Comparison of ENCODE assay signal across 23 cellular contexts in the genomic region with DNA sequence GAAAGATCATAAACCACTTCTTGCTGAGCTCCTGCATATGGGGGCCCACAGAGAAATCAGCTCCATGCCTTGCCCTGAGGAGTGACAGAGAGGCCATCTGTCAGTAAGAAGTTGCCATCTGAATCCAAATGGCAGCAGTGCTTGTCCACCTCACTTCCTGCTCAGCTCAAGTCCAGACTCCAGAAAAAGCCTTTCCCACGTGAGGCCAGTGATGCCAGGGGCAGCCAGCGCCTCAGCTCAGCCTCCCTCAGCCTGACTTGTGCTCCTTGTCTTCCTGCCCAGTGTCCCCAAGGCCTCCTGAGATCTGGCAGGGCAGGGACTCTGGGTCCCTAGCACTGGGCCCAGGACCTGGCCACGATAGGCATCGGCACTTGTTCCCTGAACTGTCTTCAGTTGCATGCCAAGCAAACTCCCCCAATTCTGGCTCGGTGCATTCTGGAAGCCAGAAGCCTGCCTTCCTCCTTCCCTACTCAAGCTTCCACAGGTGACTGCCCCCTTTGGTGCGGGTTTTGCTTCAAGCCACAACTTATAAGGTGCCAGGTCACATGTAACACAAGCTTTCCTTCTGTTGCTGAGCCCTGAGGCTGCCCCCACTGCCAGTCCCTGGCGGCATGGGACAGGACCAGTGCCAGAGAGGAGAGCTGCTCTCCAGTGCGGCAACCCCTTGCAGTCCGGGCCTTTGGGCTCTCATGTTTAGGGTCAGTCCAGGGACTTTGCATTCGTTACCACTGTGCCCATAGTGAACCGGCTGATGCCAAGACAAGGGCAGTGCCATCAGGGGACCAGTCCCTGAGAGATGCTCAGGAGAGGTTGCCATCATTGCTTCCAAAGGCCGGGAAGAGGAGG. TPM values are rescaled to one million over a fixed set of nuclear protein-coding genes. Genes with fewer than 3 reads are reported as not detected.
DNase-seq lines count a peak whose midpoint lies in the region; ATAC-seq and TF ChIP-seq lines count a peak whose summit lies in the region.
"Had no signal": no experiment of that assay in that cellular context is flagged by ENCODE, and none has a peak within 500 bp of the region (broad histone marks: within the 10 kb centered on the region; RNA-seq: fewer than 3 reads in every experiment).

No MANE protein-coding gene starts in this region.

- H3K27ac Mint-ChIP-seq in chondrocyte (ENCODE audit: unreplicated experiment) (peak overlapping the region; percentile 57), mesothelial cell of epicardium (peak overlapping the region; percentile 30)

- H2AK5ac ChIP-seq in mesenchymal stem cell (ENCODE audit: low read length, severe bottlenecking) = no peak overlapping the region

- H4K8ac ChIP-seq in mesenchymal stem cell (ENCODE audit: low read length) = no peak overlapping the region

- H3K4me3 Mint-ChIP-seq in chondrocyte (ENCODE audit: unreplicated experiment) = no peak overlapping the region
- no peak overlapping the region for H3K4me3 Mint-ChIP-seq in mesothelial cell of epicardium

- whole genome bisulfite sequencing in thyroid gland, 2 donors = 40 to 74% methylated on average over 2 to 5 of the region's 12 CpGs
- 86% methylated on average over 12 of the region's 12 CpGs for WGBS in mesenchymal stem cell

- H2BK12ac ChIP-seq in mesenchymal stem cell (ENCODE audit: low read length in 2 of 2) = no peak overlapping the region

- TF ChIP-seq CTCF in RWPE1 (conservative IDR thresholded peaks at IDR 0.05; ENCODE audit: low read depth) (no peak), chondrocyte (IDR thresholded peaks at IDR 0.05) (no peak), mesothelial cell of epicardium (IDR thresholded peaks at IDR 0.05; ENCODE audit: unreplicated experiment) (no peak), thyroid gland (IDR thresholded peaks at IDR 0.05) (no peak)

- no peaks in the 10 kb centered on the region for H3K9me3 ChIP-seq in thyroid gland
- no peaks in the 10 kb centered on the region for H3K9me3 ChIP-seq in mesenchymal stem cell (ENCODE audit: control insufficient read depth, low read length)
- H3K9me3 ChIP-seq: BE2C, Peyer's patch, SJSA1 had no signal

- DNase-seq in RWPE1 (ENCODE audit: low spot score) = no peak
- DNase-seq in chondrocyte (ENCODE audit: low spot score) = peak; percentile 66
- no peak for DNase-seq in mesothelial cell of epicardium (ENCODE audit: low spot score in 2 of 2, unreplicated experiment in 2 of 2)
- DNase-seq in thyroid gland = peak; percentile 79 to 81
- DNase-seq in SIG-M5 treated with dmso at 0.1 percent for 504 hours (lab: John Stamatoyannopoulos, UW; ENCODE audit: unreplicated experiment) = no peak
- DNase-seq in mesenchymal stem cell = no peak
- DNase-seq in DMS114 treated with DMSO at 0.1 percent for 48 hours (lab: John Stamatoyannopoulos, UW; ENCODE audit: unreplicated experiment) = no peak
- DNase-seq: BE2C; DND-41; GOT3; IMR-90; NCI-H1105; NCI-H146; NCI-H2029 treated with DMSO at 0.1 percent for 48 hours; NCI-H226; NCI-H510A treated with DMSO at 0.1 percent for 48 hours; NCI-H774; NK-92 treated with Interleukin-12 subunit alpha and Interleukin-12 subunit beta, amount 100 ng/mL, for 24 hours; Peyer's patch had no signal

- H3K79me1 ChIP-seq in mesenchymal stem cell (replicated peaks; ENCODE audit: low read length, poor library complexity, severe bottlenecking) = peaks cover 5% of the 10 kb centered on the region

- H3K4me1 Mint-ChIP-seq in chondrocyte (ENCODE audit: low read depth) (peaks cover 18% of the 10 kb centered on the region), mesothelial cell of epicardium (peaks cover 27% of the 10 kb centered on the region)

- no peak for ATAC-seq in GM21515 (IDR thresholded peaks at IDR 0.05; ENCODE audit: unreplicated experiment)
- ATAC-seq: HCT116 had no signal

- H3K27me3 Mint-ChIP-seq in chondrocyte (ENCODE audit: low read depth) (no peaks in the 10 kb centered on the region), mesothelial cell of epicardium (ENCODE audit: low read depth) (no peaks in the 10 kb centered on the region)

- no peak overlapping the region for H3K23ac ChIP-seq in mesenchymal stem cell (ENCODE audit: low read length in 2 of 2)

- H3K36me3 Mint-ChIP-seq in chondrocyte (ENCODE audit: low read depth) = peaks cover 3% of the 10 kb centered on the region
- H3K36me3 Mint-ChIP-seq in mesothelial cell of epicardium = no peaks in the 10 kb centered on the region

- H3K4me3 ChIP-seq in thyroid gland (replicated peaks in 1 of 3) = no peak overlapping the region
- no peak overlapping the region for H3K4me3 ChIP-seq in mesenchymal stem cell (ENCODE audit: insufficient read depth in 1 of 2, low read depth in 1 of 2, low read length in 2 of 2)
- H3K4me3 ChIP-seq: Peyer's patch, SJSA1 had no signal

- no peaks in the 10 kb centered on the region for H3K27me3 ChIP-seq in thyroid gland
- H3K27me3 ChIP-seq in mesenchymal stem cell (ENCODE audit: control insufficient read depth in 1 of 2, insufficient read depth in 1 of 2, low read length in 2 of 2) = peaks cover 0 to 65% of the 10 kb centered on the region in 2 experiments
- H3K27me3 ChIP-seq: BE2C, Peyer's patch, SJSA1 had no signal

- H3K18ac ChIP-seq in mesenchymal stem cell (ENCODE audit: low read depth in 1 of 2, low read length in 2 of 2) = no peak overlapping the region

- no peak overlapping the region for H2BK5ac ChIP-seq in mesenchymal stem cell (ENCODE audit: low read depth, low read length, poor library complexity, severe bottlenecking)

- H3K36me3 ChIP-seq in thyroid gland (no peaks in the 10 kb centered on the region), mesenchymal stem cell (ENCODE audit: control insufficient read depth in 1 of 2, insufficient read depth in 2 of 2, low read depth in 1 of 2, low read length in 2 of 2) (peaks cover 0 to 4% of the 10 kb centered on the region in 2 experiments)
- H3K36me3 ChIP-seq: BE2C, Peyer's patch, SJSA1 had no signal

- H3K9ac ChIP-seq in mesenchymal stem cell (ENCODE audit: low read length) = no peak overlapping the region
- H3K9ac ChIP-seq: KMS-11 had no signal

- POLR2A ChIA-PET in RWPE1 (lab: Yijun Ruan, JAX; ENCODE audit: low non-redundant PET) = no interaction called here

- H3K4me1 ChIP-seq in thyroid gland (peaks cover 0 to 12% of the 10 kb centered on the region in 2 donors), mesenchymal stem cell (ENCODE audit: control insufficient read depth, insufficient read depth, low read depth, low read length) (peaks cover 38% of the 10 kb centered on the region)
- H3K4me1 ChIP-seq: Peyer's patch had no signal

- H3K9me3 Mint-ChIP-seq in chondrocyte (ENCODE audit: low read depth) (peaks cover 5% of the 10 kb centered on the region), mesothelial cell of epicardium (peaks cover 16% of the 10 kb centered on the region)

- no peak overlapping the region for H3K4ac ChIP-seq in mesenchymal stem cell (ENCODE audit: low read depth in 1 of 2, low read length in 2 of 2)

- CTCF ChIA-PET in RWPE1 (lab: Yijun Ruan, JAX) = no interaction called here

- no peak for TF ChIP-seq POLR2A in thyroid gland (IDR thresholded peaks at IDR 0.05)

- H4K91ac ChIP-seq in mesenchymal stem cell (ENCODE audit: low read length) = no peak overlapping the region

- H2BK15ac ChIP-seq in mesenchymal stem cell (ENCODE audit: low read depth, poor library complexity, severe bottlenecking) = no peak overlapping the region

- H2BK120ac ChIP-seq in mesenchymal stem cell (ENCODE audit: low read depth, low read length) = no peak overlapping the region

- H3K4me2 ChIP-seq in mesenchymal stem cell (ENCODE audit: low read length, poor library complexity, severe bottlenecking) = no peak overlapping the region
- H3K4me2 ChIP-seq: KMS-11 had no signal

- H2AFZ ChIP-seq in mesenchymal stem cell (ENCODE audit: low read depth, low read length) = no peak overlapping the region

- peak overlapping the region; percentile 25 for H3K27ac ChIP-seq in RWPE1
- peak overlapping the region in 1 of 3 donors; percentile 47 for H3K27ac ChIP-seq in thyroid gland
- no peak overlapping the region for H3K27ac ChIP-seq in mesenchymal stem cell (ENCODE audit: low read length, poor library complexity, severe bottlenecking)
- H3K27ac ChIP-seq: KMS-11, Peyer's patch, SJSA1 had no signal

- H3K14ac ChIP-seq in mesenchymal stem cell (ENCODE audit: low read length in 2 of 2) = peak overlapping the region in 1 of 2 experiments; percentile 59

- intact Hi-C loops in thyroid gland (cut with DNase I) = no loop called here

RNA-seq across cellular contexts. Expression of gene ZNF185, which starts 2.2 kb away (rescaled TPM):
- 6.0 to 14.0 TPM (median 13.7 TPM) in 3 replicates for total RNA-seq in chondrocyte
- total RNA-seq in mesothelial cell of epicardium = 31.8 to 35.3 TPM (median 32.8 TPM) in 3 replicates
- 10 to 100 TPM; 23.2 to 70.4 (median 39.0) TPM for total RNA-seq in thyroid gland
- polyA plus RNA-seq in mesenchymal stem cell (2013, experiment 1 of 2) = 1.9 TPM
- polyA plus RNA-seq in mesenchymal stem cell (2013, experiment 2 of 2) = 1.7 TPM

Comparison
In these comparisons a context has a peak if more than half of its experiments do, and no peak if none do; other contexts are left out.
1. DNase-seq: peak in chondrocyte (single experiment) and thyroid gland (2 of 2); none in RWPE1 (single experiment), mesothelial cell of epicardium (0 of 2), SIG-M5 treated with dmso at 0.1 percent for 504 hours (single experiment), mesenchymal stem cell (single experiment) and DMS114 treated with DMSO at 0.1 percent for 48 hours (single experiment).